In genomic region chr16:8919089-8919933, GRCh38 we compare ENCODE assay signal across 20 cellular contexts. TPM values are rescaled to one million over a fixed set of nuclear protein-coding genes. Genes with fewer than 3 reads are reported as not detected.
DNase-seq lines count a peak whose midpoint lies in the region; ATAC-seq and TF ChIP-seq lines count a peak whose summit lies in the region.
"Had no signal": no experiment of that assay in that cellular context is flagged by ENCODE, and none has a peak within 500 bp of the region (broad histone marks: within the 10 kb centered on the region; RNA-seq: fewer than 3 reads in every experiment).

No MANE protein-coding gene starts in this region.

- POLR2A ChIA-PET in CD4-positive, alpha-beta T cell (lab: Charles Lee) = no interaction called here
- POLR2A ChIA-PET in CD8-positive, alpha-beta memory T cell (lab: Charles Lee) = no interaction called here
- POLR2A ChIA-PET in WTC11 (lab: Charles Lee) = no interaction called here

- no peaks in the 10 kb centered on the region for H3K9me3 ChIP-seq in CD4-positive, alpha-beta T cell (ENCODE audit: control insufficient read depth, low read length)
- H3K9me3 ChIP-seq in CD8-positive, alpha-beta memory T cell (ENCODE audit: low read length) = no peaks in the 10 kb centered on the region
- H3K9me3 ChIP-seq: ascending aorta, heart right ventricle, lower lobe of right lung had no signal

- DNase-seq in CD4-positive, alpha-beta T cell = no peak
- no peak for DNase-seq in CD8-positive, alpha-beta memory T cell
- DNase-seq in WTC11 (ENCODE audit: low spot score) = no peak
- no peak for DNase-seq in central memory CD8-positive, alpha-beta T cell (ENCODE audit: low spot score in 2 of 2)
- no peak for DNase-seq in Calu3
- DNase-seq in NCI-H345 (lab: John Stamatoyannopoulos, UW) = no peak
- no peak for DNase-seq in NCI-H2081 treated with DMSO at 0.1 percent for 48 hours (lab: John Stamatoyannopoulos, UW)
- DNase-seq: activated T-cell treated with anti-CD3 and anti-CD28 coated beads, Interleukin-2, amount 50 U/mL, for 4 hours; heart right ventricle; lower lobe of right lung; NCI-H2171 treated with DMSO at 0.1 percent for 48 hours; NCI-H748 treated with DMSO at 0.1 percent for 48 hours; posterior cingulate gyrus; SIG-M5 had no signal

- H3K36me3 Mint-ChIP-seq in CD4-positive, alpha-beta T cell (ENCODE audit: low read depth) = peaks cover 99% of the 10 kb centered on the region
- peaks cover 7 to 97% (median 22%) of the 10 kb centered on the region in 3 donors for H3K36me3 Mint-ChIP-seq in CD8-positive, alpha-beta memory T cell
- H3K36me3 Mint-ChIP-seq in WTC11 (peaks cover 86% of the 10 kb centered on the region), Calu3 (ENCODE audit: insufficient read depth, unreplicated experiment) (peaks cover 58% of the 10 kb centered on the region)
- peaks cover 77% of the 10 kb centered on the region for H3K36me3 Mint-ChIP-seq in central memory CD8-positive, alpha-beta T cell (ENCODE audit: insufficient read depth)

- H3K27ac ChIP-seq in CD4-positive, alpha-beta T cell (ENCODE audit: low read depth, low read length) = no peak overlapping the region
- no peak overlapping the region for H3K27ac ChIP-seq in CD8-positive, alpha-beta memory T cell (ENCODE audit: low read depth, low read length)
- H3K27ac ChIP-seq: ascending aorta, heart right ventricle, lower lobe of right lung, skin epidermis had no signal

- H3K27ac Mint-ChIP-seq in CD4-positive, alpha-beta T cell = peak overlapping the region; percentile 47
- peak overlapping the region in 6 of 8 donors; percentile 11 to 85 (median 57) for H3K27ac Mint-ChIP-seq in CD8-positive, alpha-beta memory T cell
- H3K27ac Mint-ChIP-seq in WTC11 (peak overlapping the region; percentile 39; the same call in 1 of the 2 replicates), Calu3 (ENCODE audit: unreplicated experiment) (no peak overlapping the region)
- peak overlapping the region; percentile 42 for H3K27ac Mint-ChIP-seq in central memory CD8-positive, alpha-beta T cell (ENCODE audit: low read depth)

- H3K4me3 Mint-ChIP-seq in CD4-positive, alpha-beta T cell = peak overlapping the region; percentile 1
- H3K4me3 Mint-ChIP-seq in CD8-positive, alpha-beta memory T cell = peak overlapping the region in 4 of 7 donors; percentile 0 to 46 (median 17)
- no peak overlapping the region for H3K4me3 Mint-ChIP-seq in WTC11
- H3K4me3 Mint-ChIP-seq in central memory CD8-positive, alpha-beta T cell = no peak overlapping the region
- H3K4me3 Mint-ChIP-seq in Calu3 (ENCODE audit: low read depth, unreplicated experiment) = no peak overlapping the region
- H3K4me3 Mint-ChIP-seq: activated T-cell treated with anti-CD3 and anti-CD28 coated beads, Interleukin-2, amount 50 U/mL, for 4 hours had no signal

- peaks cover 79% of the 10 kb centered on the region for H3K36me3 ChIP-seq in CD8-positive, alpha-beta memory T cell (ENCODE audit: insufficient read depth, low read length)

- no peaks in the 10 kb centered on the region for H3K9me3 Mint-ChIP-seq in CD4-positive, alpha-beta T cell
- no peaks in the 10 kb centered on the region for H3K9me3 Mint-ChIP-seq in CD8-positive, alpha-beta memory T cell
- H3K9me3 Mint-ChIP-seq in WTC11 (no peaks in the 10 kb centered on the region), Calu3 (ENCODE audit: low read depth, unreplicated experiment) (no peaks in the 10 kb centered on the region)
- H3K9me3 Mint-ChIP-seq in central memory CD8-positive, alpha-beta T cell = no peaks in the 10 kb centered on the region
- H3K9me3 Mint-ChIP-seq: activated T-cell treated with anti-CD3 and anti-CD28 coated beads, Interleukin-2, amount 50 U/mL, for 4 hours had no signal

- peaks cover 14% of the 10 kb centered on the region for H3K4me1 ChIP-seq in CD8-positive, alpha-beta memory T cell (ENCODE audit: insufficient read depth, low read length)
- H3K4me1 ChIP-seq: ascending aorta had no signal

- no peak overlapping the region for H3K4me3 ChIP-seq in CD8-positive, alpha-beta memory T cell (ENCODE audit: low read length)
- H3K4me3 ChIP-seq: ascending aorta, heart right ventricle, lower lobe of right lung, skin epidermis had no signal

- H3K27me3 ChIP-seq in CD4-positive, alpha-beta T cell (ENCODE audit: control insufficient read depth, insufficient read depth, low read length) = no peaks in the 10 kb centered on the region
- H3K27me3 ChIP-seq in CD8-positive, alpha-beta memory T cell (ENCODE audit: insufficient read depth, low read length, poor library complexity, severe bottlenecking) = no peaks in the 10 kb centered on the region
- H3K27me3 ChIP-seq: ascending aorta, heart right ventricle had no signal

- ATAC-seq in CD4-positive, alpha-beta T cell (ENCODE audit: poor library complexity) = peak; percentile 40
- ATAC-seq in WTC11 = no peak
- ATAC-seq in central memory CD8-positive, alpha-beta T cell (replicated peaks; ENCODE audit: extremely low read depth, poor library complexity, severe bottlenecking) = no peak
- ATAC-seq: heart right ventricle, lower lobe of right lung had no signal

- no peak for TF ChIP-seq CTCF in CD4-positive, alpha-beta T cell (IDR thresholded peaks at IDR 0.05)
- TF ChIP-seq CTCF in WTC11 (IDR thresholded peaks at IDR 0.05) (no peak), Calu3 (IDR thresholded peaks at IDR 0.05; ENCODE audit: unreplicated experiment) (no peak)

- no peaks in the 10 kb centered on the region for H3K27me3 Mint-ChIP-seq in CD4-positive, alpha-beta T cell
- H3K27me3 Mint-ChIP-seq in CD8-positive, alpha-beta memory T cell = no peaks in the 10 kb centered on the region
- no peaks in the 10 kb centered on the region for H3K27me3 Mint-ChIP-seq in WTC11 (ENCODE audit: low read depth)
- H3K27me3 Mint-ChIP-seq in central memory CD8-positive, alpha-beta T cell = no peaks in the 10 kb centered on the region
- no peaks in the 10 kb centered on the region for H3K27me3 Mint-ChIP-seq in Calu3 (ENCODE audit: unreplicated experiment)

- intact Hi-C loops in CD4-positive, alpha-beta T cell (cut with DNase I, micrococcal nuclease) = loop anchor here in 1 of 2 experiments (5.0 kb wide), 1 partner anchor 43 kb away; the partner anchor contains the start of gene USP7
- intact Hi-C loops in Calu3 (cut with micrococcal nuclease; ENCODE audit: unreplicated experiment) = loop anchor here (10.0 kb wide), 1 partner anchor 195 kb away; no protein-coding TSS in a partner anchor

- CTCF ChIA-PET in CD4-positive, alpha-beta T cell (lab: Charles Lee) = interaction anchor here (3.7 kb wide), 1 partner anchor 17 kb away, joined by 21 read pairs; no protein-coding TSS in a partner anchor
- CTCF ChIA-PET in CD8-positive, alpha-beta memory T cell (lab: Charles Lee) = interaction anchor here (1.3 kb wide), 1 partner anchor 17 kb away, joined by 4 read pairs; no protein-coding TSS in a partner anchor
- CTCF ChIA-PET in WTC11 (lab: Charles Lee) = interaction anchor here (2.6 to 3.2 kb wide), 2 partner anchors 17 to 89 kb away, joined by 6 to 14 read pairs; no protein-coding TSS in a partner anchor
- CTCF ChIA-PET in Calu3 (lab: Charles Lee) = no interaction called here

- no TSS peak for BruUV-seq in Calu3 (replicated peaks; lab: Mats Ljungman, UMichigan)

- H3K4me1 Mint-ChIP-seq in CD4-positive, alpha-beta T cell (ENCODE audit: low read depth) = peaks cover 34% of the 10 kb centered on the region
- peaks cover 30 to 57% (median 48%) of the 10 kb centered on the region in 3 donors for H3K4me1 Mint-ChIP-seq in CD8-positive, alpha-beta memory T cell
- H3K4me1 Mint-ChIP-seq in WTC11 (no peaks in the 10 kb centered on the region), Calu3 (ENCODE audit: low read depth, unreplicated experiment) (peaks cover 20% of the 10 kb centered on the region)
- H3K4me1 Mint-ChIP-seq in central memory CD8-positive, alpha-beta T cell = peaks cover 24% of the 10 kb centered on the region

TF ChIP-seq in WTC11, 78 proteins besides CTCF, POLR2A, EP300 and RAD21 (continues in another document):
- TF ChIP-seq, protein P1, sequence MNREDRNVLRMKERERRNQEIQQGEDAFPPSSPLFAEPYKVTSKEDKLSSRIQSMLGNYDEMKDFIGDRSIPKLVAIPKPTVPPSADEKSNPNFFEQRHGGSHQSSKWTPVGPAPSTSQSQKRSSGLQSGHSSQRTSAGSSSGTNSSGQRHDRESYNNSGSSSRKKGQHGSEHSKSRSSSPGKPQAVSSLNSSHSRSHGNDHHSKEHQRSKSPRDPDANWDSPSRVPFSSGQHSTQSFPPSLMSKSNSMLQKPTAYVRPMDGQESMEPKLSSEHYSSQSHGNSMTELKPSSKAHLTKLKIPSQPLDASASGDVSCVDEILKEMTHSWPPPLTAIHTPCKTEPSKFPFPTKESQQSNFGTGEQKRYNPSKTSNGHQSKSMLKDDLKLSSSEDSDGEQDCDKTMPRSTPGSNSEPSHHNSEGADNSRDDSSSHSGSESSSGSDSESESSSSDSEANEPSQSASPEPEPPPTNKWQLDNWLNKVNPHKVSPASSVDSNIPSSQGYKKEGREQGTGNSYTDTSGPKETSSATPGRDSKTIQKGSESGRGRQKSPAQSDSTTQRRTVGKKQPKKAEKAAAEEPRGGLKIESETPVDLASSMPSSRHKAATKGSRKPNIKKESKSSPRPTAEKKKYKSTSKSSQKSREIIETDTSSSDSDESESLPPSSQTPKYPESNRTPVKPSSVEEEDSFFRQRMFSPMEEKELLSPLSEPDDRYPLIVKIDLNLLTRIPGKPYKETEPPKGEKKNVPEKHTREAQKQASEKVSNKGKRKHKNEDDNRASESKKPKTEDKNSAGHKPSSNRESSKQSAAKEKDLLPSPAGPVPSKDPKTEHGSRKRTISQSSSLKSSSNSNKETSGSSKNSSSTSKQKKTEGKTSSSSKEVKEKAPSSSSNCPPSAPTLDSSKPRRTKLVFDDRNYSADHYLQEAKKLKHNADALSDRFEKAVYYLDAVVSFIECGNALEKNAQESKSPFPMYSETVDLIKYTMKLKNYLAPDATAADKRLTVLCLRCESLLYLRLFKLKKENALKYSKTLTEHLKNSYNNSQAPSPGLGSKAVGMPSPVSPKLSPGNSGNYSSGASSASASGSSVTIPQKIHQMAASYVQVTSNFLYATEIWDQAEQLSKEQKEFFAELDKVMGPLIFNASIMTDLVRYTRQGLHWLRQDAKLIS (CRISPR knock-in tag; IDR thresholded peaks at IDR 0.05; ENCODE audit: borderline replicate concordance) = no peak
- TF ChIP-seq ZNF263 (CRISPR knock-in tag; IDR thresholded peaks at IDR 0.05; ENCODE audit: low read depth) (no peak), ZNF671 (CRISPR knock-in tag; IDR thresholded peaks at IDR 0.05) (no peak)

RNA-seq across cellular contexts. Expression of gene LITAFD, which starts 37.2 kb away (rescaled TPM):
- total RNA-seq in CD4-positive, alpha-beta T cell = under 1 TPM in 1 of 2 experiments, not detected in 1; 0.60 TPM
- not detected for total RNA-seq in CD8-positive, alpha-beta memory T cell
- polyA plus RNA-seq in CD8-positive, alpha-beta memory T cell = not detected
- total RNA-seq in WTC11 (2021) (not detected in 3 replicates), Calu3 (2022) (not detected in 2 replicates)
- total RNA-seq: activated T-cell treated with anti-CD3 and anti-CD28 coated beads, Interleukin-2, amount 50 U/mL, for 4 hours; ascending aorta; heart right ventricle; HT-29; lower lobe of right lung; OCI-LY7 had no signal
- polyA plus RNA-seq: BJ, heart right ventricle, thymus had no signal

RNA-seq across cellular contexts. Expression of gene USP7, which starts 44.4 kb away (rescaled TPM):
- total RNA-seq in CD4-positive, alpha-beta T cell = 100 to 1,000 TPM; 259 to 268 TPM
- total RNA-seq in CD8-positive, alpha-beta memory T cell = 100 to 1,000 TPM; 189 to 192 TPM
- polyA plus RNA-seq in CD8-positive, alpha-beta memory T cell = 12.6 TPM
- total RNA-seq in WTC11 (2021) = 153 to 211 TPM (median 161 TPM) in 3 replicates
- 126 and 165 TPM in 2 replicates for total RNA-seq in Calu3 (2022)

RNA-seq across cellular contexts. Expression of gene CARHSP1, which starts 50.5 kb away (rescaled TPM):
- 10 to 100 TPM; 25.5 to 27.8 TPM for total RNA-seq in CD4-positive, alpha-beta T cell
- total RNA-seq in CD8-positive, alpha-beta memory T cell = 10 to 100 TPM; 52.6 to 57.8 TPM
- 58.5 TPM for polyA plus RNA-seq in CD8-positive, alpha-beta memory T cell
- total RNA-seq in WTC11 (2021) = 260 to 271 TPM (median 261 TPM) in 3 replicates
- total RNA-seq in Calu3 (2022) = 89.2 and 104 TPM in 2 replicates

Comparison
In these comparisons a context has a peak if more than half of its experiments do, and no peak if none do; other contexts are left out.
1. H3K4me3 Mint-ChIP-seq: peak in CD4-positive, alpha-beta T cell (single experiment) and CD8-positive, alpha-beta memory T cell (4 of 7); none in WTC11 (single experiment), central memory CD8-positive, alpha-beta T cell (single experiment) and Calu3 (single experiment).